In the genomic region with DNA sequence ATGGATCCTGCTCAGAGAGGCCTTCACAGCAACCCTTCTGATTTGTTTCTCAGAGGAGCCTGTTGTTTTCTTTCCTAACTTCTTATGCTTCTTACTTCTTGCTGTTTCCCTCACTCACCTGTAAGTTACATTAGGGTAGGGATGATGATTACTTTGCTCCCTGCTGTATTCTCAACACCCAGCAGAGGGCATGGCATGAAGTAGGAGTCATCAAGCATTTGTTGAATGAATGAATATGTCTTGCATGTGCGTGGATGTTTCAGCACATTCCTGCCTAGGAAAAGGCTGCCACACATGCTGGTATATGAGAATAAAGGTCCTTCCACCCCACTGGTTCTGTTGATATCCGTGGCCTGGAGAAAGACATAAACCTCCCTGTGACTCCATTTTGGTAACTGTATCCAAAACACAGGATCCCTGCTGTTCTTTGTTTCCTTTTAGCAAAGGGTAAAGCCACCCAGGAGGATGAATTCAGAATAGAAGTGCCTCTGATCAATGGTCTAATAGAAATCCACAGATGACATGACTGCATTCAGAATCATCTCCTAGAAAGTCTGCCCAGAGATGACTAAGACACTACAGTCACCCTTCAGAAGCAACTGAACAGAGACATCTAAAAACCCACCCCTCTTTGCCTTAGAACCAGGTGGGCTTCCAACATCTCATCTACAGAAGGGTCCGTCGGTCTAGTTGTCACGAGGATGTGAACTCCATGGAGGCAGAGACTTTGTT, we compare ENCODE assay signal across 8 cellular contexts.
DNase-seq lines count a peak whose midpoint lies in the region; ATAC-seq and TF ChIP-seq lines count a peak whose summit lies in the region.
"Had no signal": no experiment of that assay in that cellular context is flagged by ENCODE, and none has a peak within 500 bp of the region (broad histone marks: within the 10 kb centered on the region; RNA-seq: fewer than 3 reads in every experiment).

No MANE protein-coding gene starts in this region.

- H3K79me2 ChIP-seq in DOHH2 (ENCODE audit: control insufficient read depth, low read length) = no peaks in the 10 kb centered on the region

- no peaks in the 10 kb centered on the region for H3F3A ChIP-seq in DOHH2 (ENCODE audit: control insufficient read depth, insufficient read depth)

- no peaks in the 10 kb centered on the region for H3K9me2 ChIP-seq in DOHH2 (replicated peaks; ENCODE audit: control insufficient read depth, low read length)

- H3K4me1 ChIP-seq in DOHH2 (ENCODE audit: control insufficient read depth, low read length) (no peaks in the 10 kb centered on the region), HUES48 (ENCODE audit: control insufficient read depth, insufficient read depth, low read length) (peaks cover 22% of the 10 kb centered on the region), mucosa of descending colon (ENCODE audit: low read depth) (no peaks in the 10 kb centered on the region)

- no peaks in the 10 kb centered on the region for H3K36me3 Mint-ChIP-seq in activated T-helper 1 cell treated with anti-CD3 and anti-CD28 coated beads, Interleukin-12 subunit alpha, Interleukin-12 subunit beta, Interleukin-2, Interleukin-4 antibody, amounts not matched to agents 30 ng/mL and 10 ng/mL and 1 ng/mL, durations not matched to agents 14 hours and 24 hours and 36 hours (ENCODE audit: low read depth)

- H3K27me3 ChIP-seq in DOHH2 (ENCODE audit: control insufficient read depth, low read length) (peaks cover 12% of the 10 kb centered on the region; the same call in 1 of the 2 replicates), HUES48 (ENCODE audit: control insufficient read depth, insufficient read depth, low read length) (no peaks in the 10 kb centered on the region)

- H3K4me3 Mint-ChIP-seq in activated T-helper 1 cell treated with anti-CD3 and anti-CD28 coated beads, Interleukin-12 subunit alpha, Interleukin-12 subunit beta, Interleukin-2, Interleukin-4 antibody, amounts not matched to agents 30 ng/mL and 10 ng/mL and 1 ng/mL, durations not matched to agents 14 hours and 24 hours and 36 hours = no peak overlapping the region

- H3K9me3 Mint-ChIP-seq in activated T-helper 1 cell treated with anti-CD3 and anti-CD28 coated beads, Interleukin-12 subunit alpha, Interleukin-12 subunit beta, Interleukin-2, Interleukin-4 antibody, amounts not matched to agents 30 ng/mL and 10 ng/mL and 1 ng/mL, durations not matched to agents 14 hours and 24 hours and 36 hours = no peaks in the 10 kb centered on the region

- H3K9me3 ChIP-seq in DOHH2 (ENCODE audit: control insufficient read depth, insufficient read depth, low read length) (no peaks in the 10 kb centered on the region), HUES48 (ENCODE audit: control insufficient read depth, insufficient read depth, low read length) (no peaks in the 10 kb centered on the region), mucosa of descending colon (no peaks in the 10 kb centered on the region)

- peak; percentile 32 for ATAC-seq in mucosa of descending colon
- ATAC-seq in HG03097 (IDR thresholded peaks at IDR 0.05; ENCODE audit: low FRiP score, unreplicated experiment) = no peak

- H3K27ac ChIP-seq in DOHH2 (ENCODE audit: low read depth, low read length) = no peak overlapping the region
- peak overlapping the region; percentile 3 for H3K27ac ChIP-seq in HUES48 (ENCODE audit: low read depth, low read length)

- peak; percentile 43 for DNase-seq in astrocyte of the spinal cord (ENCODE audit: low read depth, low spot score)
- DNase-seq in mucosa of descending colon = no peak
- DNase-seq in activated T-helper 1 cell treated with anti-CD3 and anti-CD28 coated beads, Interleukin-12 subunit alpha, Interleukin-12 subunit beta, Interleukin-2, Interleukin-4 antibody, amounts not matched to agents 30 ng/mL and 10 ng/mL and 1 ng/mL, durations not matched to agents 14 hours and 24 hours and 36 hours (ENCODE audit: low spot score) = no peak
- DNase-seq in cortex of kidney (lab: John Stamatoyannopoulos, UW) = no peak
- DNase-seq: T-helper 1 cell had no signal

- TF ChIP-seq CTCF in DOHH2 (IDR thresholded peaks at IDR 0.05; ENCODE audit: low read depth, low read length, poor library complexity, severe bottlenecking) = peak; percentile 56
- peak; percentile 68 for TF ChIP-seq CTCF in astrocyte of the spinal cord (IDR thresholded peaks at IDR 0.05; ENCODE audit: low read depth, low read length)
- TF ChIP-seq CTCF in mucosa of descending colon (IDR thresholded peaks at IDR 0.05) = no peak

- intact Hi-C loops in mucosa of descending colon (cut with DNase I, micrococcal nuclease) = no loop called here
- intact Hi-C loops in activated T-helper 1 cell treated with anti-CD3 and anti-CD28 coated beads, Interleukin-12 subunit alpha, Interleukin-12 subunit beta, Interleukin-2, Interleukin-4 antibody, amounts not matched to agents 30 ng/mL and 10 ng/mL and 1 ng/mL, durations not matched to agents 14 hours and 24 hours and 36 hours (cut with micrococcal nuclease) = no loop called here

- in situ Hi-C loops in astrocyte of the spinal cord (cut with HindIII; ENCODE audit: low sequenced_read_pairs) = no loop called here

- H3K4me3 ChIP-seq in DOHH2 (ENCODE audit: low read length) (no peak overlapping the region), HUES48 (ENCODE audit: low read depth, low read length) (no peak overlapping the region), astrocyte of the spinal cord (ENCODE audit: low read depth, low read length) (no peak overlapping the region), mucosa of descending colon (no peak overlapping the region)

- H3K9ac ChIP-seq in HUES48 (ENCODE audit: low read depth, low read length) = no peak overlapping the region

- no peak overlapping the region for H3K4me2 ChIP-seq in DOHH2 (ENCODE audit: low read length)

- H4K20me1 ChIP-seq in DOHH2 (ENCODE audit: control insufficient read depth, insufficient read depth, low read depth, low read length) = no peaks in the 10 kb centered on the region

- H3K36me3 ChIP-seq in DOHH2 (ENCODE audit: control insufficient read depth, low read length) = no peaks in the 10 kb centered on the region
- H3K36me3 ChIP-seq in HUES48 (ENCODE audit: control insufficient read depth, insufficient read depth, low read length) = no peaks in the 10 kb centered on the region
- H3K36me3 ChIP-seq in mucosa of descending colon (ENCODE audit: low read depth) = no peaks in the 10 kb centered on the region

- H3K4me1 Mint-ChIP-seq in activated T-helper 1 cell treated with anti-CD3 and anti-CD28 coated beads, Interleukin-12 subunit alpha, Interleukin-12 subunit beta, Interleukin-2, Interleukin-4 antibody, amounts not matched to agents 30 ng/mL and 10 ng/mL and 1 ng/mL, durations not matched to agents 14 hours and 24 hours and 36 hours (ENCODE audit: low read depth) = no peaks in the 10 kb centered on the region

- peaks cover 3% of the 10 kb centered on the region for H3K27me3 Mint-ChIP-seq in activated T-helper 1 cell treated with anti-CD3 and anti-CD28 coated beads, Interleukin-12 subunit alpha, Interleukin-12 subunit beta, Interleukin-2, Interleukin-4 antibody, amounts not matched to agents 30 ng/mL and 10 ng/mL and 1 ng/mL, durations not matched to agents 14 hours and 24 hours and 36 hours (ENCODE audit: insufficient read depth)

- no peak overlapping the region for H3K27ac Mint-ChIP-seq in activated T-helper 1 cell treated with anti-CD3 and anti-CD28 coated beads, Interleukin-12 subunit alpha, Interleukin-12 subunit beta, Interleukin-2, Interleukin-4 antibody, amounts not matched to agents 30 ng/mL and 10 ng/mL and 1 ng/mL, durations not matched to agents 14 hours and 24 hours and 36 hours
